Comparison of ENCODE assay signal across 22 cellular contexts in genomic region chr21:38675450-38675849, GRCh38.
DNase-seq lines count a peak whose midpoint lies in the region; ATAC-seq, FAIRE-seq and TF ChIP-seq lines count a peak whose summit lies in the region.
"Had no signal": no experiment of that assay in that cellular context is flagged by ENCODE, and none has a peak within 500 bp of the region (broad histone marks: within the 10 kb centered on the region; RNA-seq: fewer than 3 reads in every experiment).

No MANE protein-coding gene starts in this region.

- H3K4me2 ChIP-seq in HepG2 (ENCODE audit: low read depth, low read length), result no peak overlapping the region

- H3K27me3 Mint-ChIP-seq in nephron (ENCODE audit: low read depth), result peaks cover 14% of the 10 kb centered on the region

- TF ChIP-seq CTCF in liver (IDR thresholded peaks at IDR 0.05; ENCODE audit: low read depth, low read length, missing input control) (no peak), HepG2 (CRISPR knock-in tag; IDR thresholded peaks at IDR 0.05) (no peak), nephron (IDR thresholded peaks at IDR 0.05; ENCODE audit: unreplicated experiment in 3 of 3) (no peak)

- POLR2A ChIA-PET in HepG2 (lab: Yijun Ruan, JAX), result no interaction called here

- peak overlapping the region in 2 of 3 experiments; percentile 12 to 60 for H3K4me3 Mint-ChIP-seq in nephron
- H3K4me3 Mint-ChIP-seq: CD8-positive, alpha-beta T cell; T-cell had no signal

- H3K27ac Mint-ChIP-seq in nephron, result peak overlapping the region; percentile 1 to 66 (median 45)
- H3K27ac Mint-ChIP-seq: CD8-positive, alpha-beta T cell had no signal

- H4K20me1 ChIP-seq in HepG2 (ENCODE audit: insufficient read depth, low read length), result no peaks in the 10 kb centered on the region

- CTCF ChIA-PET in HepG2 (lab: Yijun Ruan, JAX; ENCODE audit: low intra/inter-chr PET ratio, low total read pairs), result no interaction called here

- TF ChIP-seq POLR2A in HepG2 (IDR thresholded peaks at IDR 0.05; ENCODE audit: insufficient read depth in 1 of 2, low read depth in 2 of 2, low read length in 2 of 2), result no peak

- no peaks in the 10 kb centered on the region for H3K9me3 Mint-ChIP-seq in nephron
- H3K9me3 Mint-ChIP-seq: CD8-positive, alpha-beta T cell; T-cell had no signal

- H3K4me3 ChIP-seq in liver (ENCODE audit: low read depth in 1 of 3, low read length in 3 of 3), result no peak overlapping the region
- no peak overlapping the region for H3K4me3 ChIP-seq in HepG2 (replicated peaks in 1 of 3; ENCODE audit: insufficient read depth in 1 of 3, low read depth in 2 of 3, low read length in 3 of 3)
- H3K4me3 ChIP-seq: Peyer's patch had no signal

- no peaks in the 10 kb centered on the region for H3K4me1 ChIP-seq in liver (ENCODE audit: control insufficient read depth in 4 of 4, insufficient read depth in 4 of 4, low read length in 3 of 4)
- H3K4me1 ChIP-seq in HepG2 (ENCODE audit: insufficient read depth, low read length), result no peaks in the 10 kb centered on the region
- H3K4me1 ChIP-seq: Peyer's patch had no signal

- peaks cover 59% of the 10 kb centered on the region for H3K4me1 Mint-ChIP-seq in nephron
- H3K4me1 Mint-ChIP-seq: T-cell had no signal

- H3K27ac ChIP-seq in liver (ENCODE audit: low read depth in 1 of 2, low read length in 2 of 2), result no peak overlapping the region
- H3K27ac ChIP-seq in HepG2 (ENCODE audit: extremely low read length, insufficient read depth, low read length), result no peak overlapping the region
- H3K27ac ChIP-seq: HL-60, Peyer's patch had no signal

- no peak overlapping the region for H2AFZ ChIP-seq in HepG2 (ENCODE audit: low read length)

- H3K9me3 ChIP-seq in liver (ENCODE audit: control insufficient read depth in 4 of 4, low read length in 3 of 4) (no peaks in the 10 kb centered on the region), HepG2 (ENCODE audit: low read length) (no peaks in the 10 kb centered on the region)
- H3K9me3 ChIP-seq: Peyer's patch had no signal

- no peak for FAIRE-seq in HepG2 (lab: Jason Lieb, UNC)
- FAIRE-seq: G401.6, GM12892, H1 had no signal

- no peaks in the 10 kb centered on the region for H3K36me3 Mint-ChIP-seq in nephron (ENCODE audit: low read depth)
- H3K36me3 Mint-ChIP-seq: CD8-positive, alpha-beta T cell; T-cell had no signal

- DNase-seq in NCI-H1092 treated with DMSO at 0.1 percent for 48 hours (lab: John Stamatoyannopoulos, UW) (peak; percentile 13), NCI-H1092 (lab: John Stamatoyannopoulos, UW) (no peak), HepG2 (ENCODE audit: low spot score) (no peak), A172 (ENCODE audit: low spot score) (no peak), MV-4-11 (lab: John Stamatoyannopoulos, UW) (no peak)
- DNase-seq: 8988T; AML-193; C1 segment of cervical spinal cord; CD8-positive, alpha-beta T cell; KG1; NCI-H1105 treated with DMSO at 0.1 percent for 48 hours; NCI-H187; Peyer's patch; T-cell had no signal

- no peak for TF ChIP-seq RAD21 in liver (IDR thresholded peaks at IDR 0.05)
- no peak for TF ChIP-seq RAD21 in HepG2 (CRISPR knock-in tag; IDR thresholded peaks at IDR 0.05)

- no peaks in the 10 kb centered on the region for H3K79me2 ChIP-seq in HepG2 (ENCODE audit: insufficient read depth, low read length)

- H3K36me3 ChIP-seq in liver (ENCODE audit: control insufficient read depth in 4 of 4, insufficient read depth in 3 of 4, low read depth in 1 of 4, low read length in 3 of 4) (no peaks in the 10 kb centered on the region), HepG2 (replicated peaks in 1 of 2; ENCODE audit: control insufficient read depth in 1 of 2, insufficient read depth in 2 of 2, low read length in 2 of 2) (no peaks in the 10 kb centered on the region)
- H3K36me3 ChIP-seq: Peyer's patch had no signal

- no peak overlapping the region for H3K9ac ChIP-seq in liver (ENCODE audit: low read depth in 1 of 2, low read length in 2 of 2)
- H3K9ac ChIP-seq in HepG2 (ENCODE audit: insufficient read depth, low read depth, low read length), result no peak overlapping the region

- no TSS peak for BruUV-seq in HepG2 (replicated peaks; lab: Mats Ljungman, UMichigan)

- 78% methylated on average over 14 of the region's 14 CpGs for WGBS in liver
- 54% methylated on average over 14 of the region's 14 CpGs for WGBS in HepG2 (ENCODE audit: low lambda C conversion rate)

- TF ChIP-seq EP300 in HepG2 (IDR thresholded peaks at IDR 0.05; ENCODE audit: low read depth in 2 of 2, low read length in 2 of 2), result no peak
- TF ChIP-seq EP300 in HepG2 (CRISPR knock-in tag; IDR thresholded peaks at IDR 0.05; ENCODE audit: borderline replicate concordance), result no peak

- in situ Hi-C loops in HepG2 (cut with HindIII; ENCODE audit: extremely low pct_ligation_motif_present, low pct_unique_long_range_greater_than_20kb), result no loop called here

- ATAC-seq in HepG2, result no peak
- no peak for ATAC-seq in GM21515 (IDR thresholded peaks at IDR 0.05; ENCODE audit: unreplicated experiment)
- ATAC-seq: CD8-positive, alpha-beta T cell; HCT116; T-cell had no signal

- intact Hi-C loops in HepG2 (cut with micrococcal nuclease; ENCODE audit: unreplicated experiment), result no loop called here

- H3K27me3 ChIP-seq in liver (ENCODE audit: control insufficient read depth in 4 of 4, insufficient read depth in 4 of 4, low read length in 3 of 4) (peaks cover 0 to 9% (median 4%) of the 10 kb centered on the region in 4 donors), HepG2 (ENCODE audit: control insufficient read depth in 1 of 2, insufficient read depth in 2 of 2, low read length in 2 of 2) (peaks cover 0 to 10% of the 10 kb centered on the region in 2 experiments; a peak in 1 of 5 replicates)
- H3K27me3 ChIP-seq: Peyer's patch had no signal

TF ChIP-seq in liver, 16 proteins besides CTCF, POLR2A, EP300 and RAD21:
- peak; percentile 66 for TF ChIP-seq YY1 (IDR thresholded peaks at IDR 0.05)
- TF ChIP-seq, protein P1, sequence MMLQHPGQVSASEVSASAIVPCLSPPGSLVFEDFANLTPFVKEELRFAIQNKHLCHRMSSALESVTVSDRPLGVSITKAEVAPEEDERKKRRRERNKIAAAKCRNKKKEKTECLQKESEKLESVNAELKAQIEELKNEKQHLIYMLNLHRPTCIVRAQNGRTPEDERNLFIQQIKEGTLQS (IDR thresholded peaks at IDR 0.05), result no peak

TF ChIP-seq in HepG2, 621 proteins besides CTCF, POLR2A, EP300 and RAD21 (continues in another document):
- no peak for TF ChIP-seq ZNF879 (CRISPR knock-in tag; IDR thresholded peaks at IDR 0.05)
- TF ChIP-seq, protein P2, sequence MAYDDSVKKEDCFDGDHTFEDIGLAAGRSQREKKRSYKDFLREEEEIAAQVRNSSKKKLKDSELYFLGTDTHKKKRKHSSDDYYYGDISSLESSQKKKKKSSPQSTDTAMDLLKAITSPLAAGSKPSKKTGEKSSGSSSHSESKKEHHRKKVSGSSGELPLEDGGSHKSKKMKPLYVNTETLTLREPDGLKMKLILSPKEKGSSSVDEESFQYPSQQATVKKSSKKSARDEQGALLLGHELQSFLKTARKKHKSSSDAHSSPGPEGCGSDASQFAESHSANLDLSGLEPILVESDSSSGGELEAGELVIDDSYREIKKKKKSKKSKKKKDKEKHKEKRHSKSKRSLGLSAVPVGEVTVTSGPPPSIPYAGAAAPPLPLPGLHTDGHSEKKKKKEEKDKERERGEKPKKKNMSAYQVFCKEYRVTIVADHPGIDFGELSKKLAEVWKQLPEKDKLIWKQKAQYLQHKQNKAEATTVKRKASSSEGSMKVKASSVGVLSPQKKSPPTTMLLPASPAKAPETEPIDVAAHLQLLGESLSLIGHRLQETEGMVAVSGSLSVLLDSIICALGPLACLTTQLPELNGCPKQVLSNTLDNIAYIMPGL (CRISPR knock-in tag; IDR thresholded peaks at IDR 0.05; ENCODE audit: borderline replicate concordance in 1 of 2, low read depth in 1 of 2), result no peak
- TF ChIP-seq ZKSCAN8 (CRISPR knock-in tag; IDR thresholded peaks at IDR 0.05; ENCODE audit: borderline replicate concordance), result no peak
- TF ChIP-seq BCL6 (CRISPR knock-in tag; IDR thresholded peaks at IDR 0.05), result no peak
- TF ChIP-seq, protein P3, sequence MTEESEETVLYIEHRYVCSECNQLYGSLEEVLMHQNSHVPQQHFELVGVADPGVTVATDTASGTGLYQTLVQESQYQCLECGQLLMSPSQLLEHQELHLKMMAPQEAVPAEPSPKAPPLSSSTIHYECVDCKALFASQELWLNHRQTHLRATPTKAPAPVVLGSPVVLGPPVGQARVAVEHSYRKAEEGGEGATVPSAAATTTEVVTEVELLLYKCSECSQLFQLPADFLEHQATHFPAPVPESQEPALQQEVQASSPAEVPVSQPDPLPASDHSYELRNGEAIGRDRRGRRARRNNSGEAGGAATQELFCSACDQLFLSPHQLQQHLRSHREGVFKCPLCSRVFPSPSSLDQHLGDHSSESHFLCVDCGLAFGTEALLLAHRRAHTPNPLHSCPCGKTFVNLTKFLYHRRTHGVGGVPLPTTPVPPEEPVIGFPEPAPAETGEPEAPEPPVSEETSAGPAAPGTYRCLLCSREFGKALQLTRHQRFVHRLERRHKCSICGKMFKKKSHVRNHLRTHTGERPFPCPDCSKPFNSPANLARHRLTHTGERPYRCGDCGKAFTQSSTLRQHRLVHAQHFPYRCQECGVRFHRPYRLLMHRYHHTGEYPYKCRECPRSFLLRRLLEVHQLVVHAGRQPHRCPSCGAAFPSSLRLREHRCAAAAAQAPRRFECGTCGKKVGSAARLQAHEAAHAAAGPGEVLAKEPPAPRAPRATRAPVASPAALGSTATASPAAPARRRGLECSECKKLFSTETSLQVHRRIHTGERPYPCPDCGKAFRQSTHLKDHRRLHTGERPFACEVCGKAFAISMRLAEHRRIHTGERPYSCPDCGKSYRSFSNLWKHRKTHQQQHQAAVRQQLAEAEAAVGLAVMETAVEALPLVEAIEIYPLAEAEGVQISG (CRISPR knock-in tag; IDR thresholded peaks at IDR 0.05), result no peak
- no peak for TF ChIP-seq ERF (CRISPR knock-in tag; IDR thresholded peaks at IDR 0.05)
- TF ChIP-seq NFYB (CRISPR knock-in tag; IDR thresholded peaks at IDR 0.05), result no peak
- no peak for TF ChIP-seq ZNF468 (CRISPR knock-in tag; IDR thresholded peaks at IDR 0.05)
- TF ChIP-seq ZNF598 (CRISPR knock-in tag; IDR thresholded peaks at IDR 0.05; ENCODE audit: borderline replicate concordance), result no peak
- no peak for TF ChIP-seq SP140L (CRISPR knock-in tag; IDR thresholded peaks at IDR 0.05; ENCODE audit: borderline replicate concordance)
- TF ChIP-seq ZNF292 (CRISPR knock-in tag; IDR thresholded peaks at IDR 0.05; ENCODE audit: borderline replicate concordance, low read depth), result no peak
